ENCODE assay signal across 25 cellular contexts in the genomic region with DNA sequence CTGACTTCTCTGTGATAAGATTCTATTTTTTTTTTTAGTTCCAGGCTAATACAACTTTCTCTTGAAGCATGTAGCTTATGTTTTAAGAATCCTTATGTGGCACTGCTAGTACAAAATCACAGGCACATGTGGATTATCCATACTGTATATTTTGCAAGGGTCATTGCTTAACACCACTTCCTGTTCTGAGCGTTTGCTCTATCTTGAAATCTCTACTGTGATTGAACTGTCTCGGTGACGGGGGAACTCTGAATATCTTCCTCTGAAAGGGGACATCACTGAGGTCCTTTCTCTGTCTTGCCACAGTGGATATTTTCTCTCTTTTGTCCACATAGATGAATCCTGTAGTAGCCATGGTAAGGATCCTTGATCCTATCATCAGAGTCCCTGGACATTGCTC. TPM values are rescaled to one million over a fixed set of nuclear protein-coding genes. Genes with fewer than 3 reads are reported as not detected.
DNase-seq lines count a peak whose midpoint lies in the region; ATAC-seq and TF ChIP-seq lines count a peak whose summit lies in the region.
"Had no signal": no experiment of that assay in that cellular context is flagged by ENCODE, and none has a peak within 500 bp of the region (broad histone marks: within the 10 kb centered on the region; RNA-seq: fewer than 3 reads in every experiment).

No MANE protein-coding gene starts in this region.

- intact Hi-C loops in activated B cell treated with CpG ODN at 0.5 μM for 24 hours (cut with micrococcal nuclease), result loop anchor here (5.0 kb wide), 3 partner anchors 310 to 515 kb away; partner anchors contain the start of genes BLOC1S4, KIAA0232 and MAN2B2

- POLR2A ChIA-PET in activated B cell treated with CpG ODN at 0.5 μM for 24 hours (lab: Charles Lee), result no interaction called here

- DNase-seq in AG10803 (ENCODE audit: low read depth) (peak; percentile 5), HCEC 1CT (peak; percentile 20), NOMO-1 treated with DMSO at 0.1 percent for 48 hours (lab: John Stamatoyannopoulos, UW; ENCODE audit: unreplicated experiment) (peak; percentile 80), activated B cell treated with CpG ODN at 0.5 μM for 24 hours (no peak), NCI-H1417 treated with DMSO at 0.1 percent for 48 hours (lab: John Stamatoyannopoulos, UW) (no peak), iPS-NIHi7 (ENCODE audit: extremely low spot score) (no peak)
- no peak for DNase-seq in stimulated activated naive CD4-positive, alpha-beta T cell treated with Interleukin-2 at 50 U/mL for 16 hours (lab: John Stamatoyannopoulos, UW)
- DNase-seq: activated CD4-positive, alpha-beta T cell treated with anti-CD3 and anti-CD28 coated beads, Interleukin-2, amount 10 ng/mL, durations not matched to agents 7 days and 5 days; activated CD8-positive, alpha-beta memory T cell treated with anti-CD3 and anti-CD28 coated beads, Interleukin-2, amount 10 ng/mL, durations not matched to agents 7 days and 5 days; H9; islet precursor cell; NCI-H1436; NCI-H524; SHP77 treated with DMSO at 0.1 percent for 48 hours; stimulated activated CD4-positive, alpha-beta T cell treated with anti-CD3 and anti-CD28 coated beads, Interleukin-1b, Interleukin-23, amount 100 ng/mL, for 48 hours; T-helper 1 cell had no signal

- peak overlapping the region; percentile 70 for H3K27ac Mint-ChIP-seq in activated B cell treated with CpG ODN at 0.5 μM for 24 hours
- H3K27ac Mint-ChIP-seq: activated CD4-positive, alpha-beta T cell treated with anti-CD3 and anti-CD28 coated beads, Interleukin-2, amount 10 ng/mL, durations not matched to agents 7 days and 5 days; activated CD8-positive, alpha-beta memory T cell treated with anti-CD3 and anti-CD28 coated beads, Interleukin-2, amount 10 ng/mL, durations not matched to agents 7 days and 5 days; activated naive CD4-positive, alpha-beta T cell treated with anti-CD3 and anti-CD28 coated beads, Interleukin-2, amount 50 U/mL, for 24 hours; H9; neural progenitor cell; stimulated activated effector memory CD8-positive, alpha-beta T cell treated with anti-CD3 and anti-CD28 coated beads, Interleukin-12 subunit alpha, Interleukin-12 subunit beta, amount 100 ng/mL, for 72 hours had no signal

- CTCF ChIA-PET in activated B cell treated with CpG ODN at 0.5 μM for 24 hours (lab: Charles Lee), result interaction anchor here (4.4 kb wide), 1 partner anchor 17 kb away, joined by 26 read pairs; no protein-coding TSS in a partner anchor

- peak overlapping the region; percentile 44 for H3K4me3 Mint-ChIP-seq in activated B cell treated with CpG ODN at 0.5 μM for 24 hours
- H3K4me3 Mint-ChIP-seq: activated CD4-positive, alpha-beta T cell treated with anti-CD3 and anti-CD28 coated beads, Interleukin-2, amount 10 ng/mL, durations not matched to agents 7 days and 5 days; activated CD8-positive, alpha-beta memory T cell treated with anti-CD3 and anti-CD28 coated beads, Interleukin-2, amount 10 ng/mL, durations not matched to agents 7 days and 5 days; activated naive CD4-positive, alpha-beta T cell treated with anti-CD3 and anti-CD28 coated beads, Interleukin-2, amount 50 U/mL, for 24 hours; H9; neural progenitor cell; stimulated activated effector memory CD8-positive, alpha-beta T cell treated with anti-CD3 and anti-CD28 coated beads, Interleukin-12 subunit alpha, Interleukin-12 subunit beta, amount 100 ng/mL, for 72 hours had no signal

- no peak for TF ChIP-seq CTCF in AG10803 (conservative IDR thresholded peaks at IDR 0.05; ENCODE audit: low read length)
- TF ChIP-seq CTCF in activated B cell treated with CpG ODN at 0.5 μM for 24 hours (IDR thresholded peaks at IDR 0.05), result no peak

- no peaks in the 10 kb centered on the region for H3K36me3 Mint-ChIP-seq in activated B cell treated with CpG ODN at 0.5 μM for 24 hours (ENCODE audit: low read depth)
- H3K36me3 Mint-ChIP-seq: activated CD8-positive, alpha-beta memory T cell treated with anti-CD3 and anti-CD28 coated beads, Interleukin-2, amount 10 ng/mL, durations not matched to agents 7 days and 5 days; activated naive CD4-positive, alpha-beta T cell treated with anti-CD3 and anti-CD28 coated beads, Interleukin-2, amount 50 U/mL, for 24 hours; stimulated activated effector memory CD8-positive, alpha-beta T cell treated with anti-CD3 and anti-CD28 coated beads, Interleukin-12 subunit alpha, Interleukin-12 subunit beta, amount 100 ng/mL, for 72 hours had no signal

- H3K27me3 Mint-ChIP-seq in activated B cell treated with CpG ODN at 0.5 μM for 24 hours, result no peaks in the 10 kb centered on the region
- H3K27me3 Mint-ChIP-seq: activated naive CD4-positive, alpha-beta T cell treated with anti-CD3 and anti-CD28 coated beads, Interleukin-2, amount 50 U/mL, for 24 hours had no signal

- H3K4me3 ChIP-seq in AG10803 (ENCODE audit: low read length), result no peak overlapping the region
- H3K4me3 ChIP-seq: A549, ascending aorta, hepatocyte, neural progenitor cell, prostate gland, suprapubic skin had no signal

- H3K4me1 Mint-ChIP-seq in activated B cell treated with CpG ODN at 0.5 μM for 24 hours, result peaks cover 29% of the 10 kb centered on the region

- no peak for ATAC-seq in activated B cell treated with CpG ODN at 0.5 μM for 24 hours (ENCODE audit: low read depth)
- ATAC-seq in GM21717 (IDR thresholded peaks at IDR 0.05; ENCODE audit: unreplicated experiment), result no peak
- ATAC-seq: A549; activated CD8-positive, alpha-beta memory T cell treated with anti-CD3 and anti-CD28 coated beads, Interleukin-2, amount 10 ng/mL, durations not matched to agents 7 days and 5 days; stimulated activated effector memory CD8-positive, alpha-beta T cell treated with anti-CD3 and anti-CD28 coated beads, Interleukin-12 subunit alpha, Interleukin-12 subunit beta, amount 100 ng/mL, for 72 hours had no signal

- no peaks in the 10 kb centered on the region for H3K9me3 Mint-ChIP-seq in activated B cell treated with CpG ODN at 0.5 μM for 24 hours
- H3K9me3 Mint-ChIP-seq: activated CD4-positive, alpha-beta T cell treated with anti-CD3 and anti-CD28 coated beads, Interleukin-2, amount 10 ng/mL, durations not matched to agents 7 days and 5 days; activated naive CD4-positive, alpha-beta T cell treated with anti-CD3 and anti-CD28 coated beads, Interleukin-2, amount 50 U/mL, for 24 hours; H9; neural progenitor cell; stimulated activated effector memory CD8-positive, alpha-beta T cell treated with anti-CD3 and anti-CD28 coated beads, Interleukin-12 subunit alpha, Interleukin-12 subunit beta, amount 100 ng/mL, for 72 hours had no signal

RNA-seq across cellular contexts. Expression of gene WFS1, which starts 2.1 kb away (rescaled TPM):
- 2.4 and 4.3 TPM in 2 replicates for total RNA-seq in activated B cell treated with CpG ODN at 0.5 μM for 24 hours

Comparison
In these comparisons a context has a peak if more than half of its experiments do, and no peak if none do; other contexts are left out.
1. DNase-seq: peak in AG10803 (single experiment), HCEC 1CT (single experiment) and NOMO-1 treated with DMSO at 0.1 percent for 48 hours (single experiment); none in activated B cell treated with CpG ODN at 0.5 μM for 24 hours (single experiment), stimulated activated naive CD4-positive, alpha-beta T cell treated with Interleukin-2 at 50 U/mL for 16 hours (single experiment), NCI-H1417 treated with DMSO at 0.1 percent for 48 hours (single experiment) and iPS-NIHi7 (single experiment).